In the genomic region with DNA sequence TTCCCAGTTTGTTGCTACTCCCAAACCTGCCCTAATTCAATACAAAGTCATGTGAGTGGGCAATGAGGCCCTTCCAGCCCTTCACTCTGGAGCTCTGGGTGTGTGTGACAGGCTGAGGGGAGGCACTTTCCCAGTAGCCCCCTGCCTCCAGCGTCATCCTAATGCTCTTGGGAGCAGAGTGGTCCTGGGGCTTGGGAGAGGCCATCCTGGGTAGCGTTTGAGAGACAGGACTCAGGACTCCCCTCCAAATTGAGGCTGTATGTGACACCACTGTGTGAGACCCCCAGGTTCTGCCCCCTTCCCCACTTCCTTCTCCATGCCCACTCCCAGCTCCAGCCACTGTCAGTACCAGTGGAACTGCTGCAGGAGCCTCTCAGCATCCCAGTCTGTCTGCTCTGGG, we compare ENCODE assay signal across 1 cellular context.
TF ChIP-seq lines count a peak whose summit lies in the region.

No MANE protein-coding gene starts in this region.

TF ChIP-seq in H1, 55 proteins besides CTCF, POLR2A, EP300 and RAD21:
- no peak for TF ChIP-seq SUZ12 (IDR thresholded peaks at IDR 0.05; ENCODE audit: low read length)
